8 cellular contexts compared by ENCODE assay signal in genomic region chr1:13701274-13701650, GRCh38. TPM values are rescaled to one million over a fixed set of nuclear protein-coding genes. Genes with fewer than 3 reads are reported as not detected.
DNase-seq lines count a peak whose midpoint lies in the region; ATAC-seq and TF ChIP-seq lines count a peak whose summit lies in the region.

No MANE protein-coding gene starts in this region.

- H3K27me3 Mint-ChIP-seq in activated T-cell treated with anti-CD3 and anti-CD28 coated beads, Interleukin-2, amount 50 U/mL, for 4 hours (ENCODE audit: low read depth), result no peaks in the 10 kb centered on the region
- no peaks in the 10 kb centered on the region for H3K27me3 Mint-ChIP-seq in activated T-helper 17 cell treated with anti-CD3 and anti-CD28 coated beads, Interleukin-2, amount 50 U/mL, for 72 hours
- peaks cover 5 to 16% (median 7%) of the 10 kb centered on the region in 3 donors for H3K27me3 Mint-ChIP-seq in immature natural killer cell (ENCODE audit: low read depth in 3 of 3)

- H3K9me3 Mint-ChIP-seq in activated T-cell treated with anti-CD3 and anti-CD28 coated beads, Interleukin-2, amount 50 U/mL, for 4 hours, result peaks cover 5% of the 10 kb centered on the region
- peaks cover 4% of the 10 kb centered on the region for H3K9me3 Mint-ChIP-seq in activated T-helper 17 cell treated with anti-CD3 and anti-CD28 coated beads, Interleukin-2, amount 50 U/mL, for 72 hours
- peaks cover 0 to 1% (median 0%) of the 10 kb centered on the region in 6 donors for H3K9me3 Mint-ChIP-seq in immature natural killer cell

- TF ChIP-seq CTCF in thoracic aorta (IDR thresholded peaks at IDR 0.05), result no peak

- peaks cover 57% of the 10 kb centered on the region for H3K4me1 Mint-ChIP-seq in activated T-cell treated with anti-CD3 and anti-CD28 coated beads, Interleukin-2, amount 50 U/mL, for 4 hours (ENCODE audit: low read depth)
- peaks cover 31% of the 10 kb centered on the region for H3K4me1 Mint-ChIP-seq in activated T-helper 17 cell treated with anti-CD3 and anti-CD28 coated beads, Interleukin-2, amount 50 U/mL, for 72 hours
- peaks cover 30 to 40% of the 10 kb centered on the region in 2 donors for H3K4me1 Mint-ChIP-seq in immature natural killer cell

- ATAC-seq in activated T-cell treated with anti-CD3 and anti-CD28 coated beads, Interleukin-2, amount 50 U/mL, for 4 hours, result no peak
- ATAC-seq in activated T-helper 17 cell treated with anti-CD3 and anti-CD28 coated beads, Interleukin-2, amount 50 U/mL, for 72 hours (replicated peaks), result no peak
- no peak for ATAC-seq in thoracic aorta (ENCODE audit: insufficient number of reproducible peaks, low FRiP score, low read depth)
- no peak for ATAC-seq in HG02840 (IDR thresholded peaks at IDR 0.05; ENCODE audit: low FRiP score, unreplicated experiment)

- H3K9me3 ChIP-seq in thoracic aorta, result no peaks in the 10 kb centered on the region

- H3K4me3 Mint-ChIP-seq in activated T-cell treated with anti-CD3 and anti-CD28 coated beads, Interleukin-2, amount 50 U/mL, for 4 hours, result peak overlapping the region; percentile 96
- peak overlapping the region; percentile 90 for H3K4me3 Mint-ChIP-seq in activated T-helper 17 cell treated with anti-CD3 and anti-CD28 coated beads, Interleukin-2, amount 50 U/mL, for 72 hours
- peak overlapping the region; percentile 90 to 97 (median 97) for H3K4me3 Mint-ChIP-seq in immature natural killer cell

- H3K27ac Mint-ChIP-seq in activated T-helper 17 cell treated with anti-CD3 and anti-CD28 coated beads, Interleukin-2, amount 50 U/mL, for 72 hours, result peak overlapping the region; percentile 98
- H3K27ac Mint-ChIP-seq in immature natural killer cell, result peak overlapping the region; percentile 89 to 99 (median 95)

- H3K36me3 Mint-ChIP-seq in activated T-cell treated with anti-CD3 and anti-CD28 coated beads, Interleukin-2, amount 50 U/mL, for 4 hours (ENCODE audit: insufficient read depth), result peaks cover 14% of the 10 kb centered on the region
- H3K36me3 Mint-ChIP-seq in activated T-helper 17 cell treated with anti-CD3 and anti-CD28 coated beads, Interleukin-2, amount 50 U/mL, for 72 hours (ENCODE audit: low read depth), result peaks cover 32% of the 10 kb centered on the region
- H3K36me3 Mint-ChIP-seq in immature natural killer cell, result peaks cover 0 to 4% (median 3%) of the 10 kb centered on the region in 3 donors

- H3K4me3 ChIP-seq in thoracic aorta, result peak overlapping the region; percentile 97

- H3K27ac ChIP-seq in thoracic aorta, result peak overlapping the region; percentile 56 to 59

- H3K4me1 ChIP-seq in thoracic aorta (ENCODE audit: control insufficient read depth in 1 of 2, low read depth in 2 of 2), result peaks cover 4 to 10% of the 10 kb centered on the region in 2 donors

- H3K36me3 ChIP-seq in thoracic aorta, result no peaks in the 10 kb centered on the region

- no peaks in the 10 kb centered on the region for H3K27me3 ChIP-seq in thoracic aorta (replicated peaks; ENCODE audit: insufficient read depth)

- no peak for DNase-seq in activated T-cell treated with anti-CD3 and anti-CD28 coated beads, Interleukin-2, amount 50 U/mL, for 4 hours
- no peak for DNase-seq in activated T-cell treated with anti-CD3 and anti-CD28 coated beads, Interleukin-2, amount 50 U/mL, for 48 hours
- DNase-seq in immature natural killer cell (no peak), thoracic aorta (ENCODE audit: low spot score) (no peak), NCI-H2227 (lab: John Stamatoyannopoulos, UW; ENCODE audit: unreplicated experiment) (no peak)
- DNase-seq in activated effector memory CD4-positive, alpha-beta T cell treated with Interleukin-2 at 50 U/mL for 16 hours, result no peak

RNA-seq across cellular contexts. Expression of gene PRDM2, which starts 1.3 kb away (rescaled TPM):
- 10 to 100 TPM; 39.7 to 44.5 (median 43.2) TPM for total RNA-seq in activated T-cell treated with anti-CD3 and anti-CD28 coated beads, Interleukin-2, amount 50 U/mL, for 4 hours
- 10 to 100 TPM; 57.1 to 66.1 TPM for total RNA-seq in activated T-helper 17 cell treated with anti-CD3 and anti-CD28 coated beads, Interleukin-2, amount 50 U/mL, for 72 hours
- polyA plus RNA-seq in immature natural killer cell, result 10 to 100 TPM in 2 of 3 donors, 1 to 10 TPM in 1; 9.6 to 34.1 (median 10.8) TPM
- 10 to 100 TPM; 43.0 to 45.4 TPM for total RNA-seq in thoracic aorta
